8 cellular contexts compared by ENCODE assay signal in the genomic region with DNA sequence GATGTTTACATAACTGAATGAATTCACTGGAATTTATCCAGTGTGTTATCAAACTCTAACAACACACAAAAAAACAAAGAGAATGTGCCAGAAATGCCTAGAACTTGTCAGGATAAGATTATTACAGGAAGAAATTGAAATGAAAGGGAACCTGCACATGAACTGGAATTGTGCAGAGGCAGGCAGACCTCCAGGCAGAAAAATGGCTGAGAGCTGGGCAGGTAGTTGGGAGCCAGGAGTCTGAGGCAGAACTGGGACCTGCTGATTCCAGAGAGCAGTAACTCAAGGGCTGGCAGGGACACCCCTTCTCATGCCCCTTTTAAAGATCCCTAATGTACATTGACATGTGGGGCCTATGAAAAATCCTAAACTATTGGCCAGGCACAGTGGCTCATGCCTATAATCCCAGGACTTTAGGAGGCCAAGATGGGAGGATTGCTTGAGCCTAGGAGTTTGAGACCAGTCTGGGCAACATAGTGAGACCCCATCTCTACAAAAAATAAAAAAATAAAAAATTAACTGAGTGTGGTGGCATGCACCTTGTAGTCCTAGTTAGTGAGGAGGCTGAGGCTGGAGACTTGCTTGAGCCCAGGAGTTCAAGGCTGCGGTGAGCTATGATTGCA. TPM values are rescaled to one million over a fixed set of nuclear protein-coding genes. Genes with fewer than 3 reads are reported as not detected.
DNase-seq lines count a peak whose midpoint lies in the region; ATAC-seq and TF ChIP-seq lines count a peak whose summit lies in the region.

No MANE protein-coding gene starts in this region.

- POLR2A ChIA-PET in activated CD4-positive, alpha-beta T cell treated with anti-CD3 and anti-CD28 coated beads for 36 hours (lab: Charles Lee), result no interaction called here
- POLR2A ChIA-PET in activated naive CD8-positive, alpha-beta T cell treated with anti-CD3 and anti-CD28 coated beads, Interleukin-2, amount 10 ng/mL, durations not matched to agents 7 days and 5 days (lab: Charles Lee), result interaction anchor here (0.6 to 5.0 kb wide), 15 partner anchors 7 to 754 kb away, joined by 3 to 56 read pairs (median 5); partner anchors contain the start of genes SP100 and SP140L

- CTCF ChIA-PET in activated CD4-positive, alpha-beta T cell treated with anti-CD3 and anti-CD28 coated beads for 36 hours (lab: Charles Lee), result interaction anchor here (1.0 to 1.1 kb wide), 2 partner anchors 18 to 192 kb away, joined by 3 to 4 read pairs; no protein-coding TSS in a partner anchor

- peak overlapping the region; percentile 97 for H3K27ac Mint-ChIP-seq in activated CD4-positive, alpha-beta T cell treated with anti-CD3 and anti-CD28 coated beads for 36 hours
- H3K27ac Mint-ChIP-seq in activated naive CD8-positive, alpha-beta T cell treated with anti-CD3 and anti-CD28 coated beads, Interleukin-2, amount 10 ng/mL, durations not matched to agents 7 days and 5 days, result peak overlapping the region; percentile 99

- H3K27ac ChIP-seq in testis, result peak overlapping the region; percentile 66 to 85

- intact Hi-C loops in activated CD4-positive, alpha-beta T cell treated with anti-CD3 and anti-CD28 coated beads for 36 hours (cut with DNase I, micrococcal nuclease), result loop anchor here in 1 of 2 experiments (5.0 kb wide), 1 partner anchor 392 kb away; no protein-coding TSS in a partner anchor
- intact Hi-C loops in left colon (cut with DNase I, micrococcal nuclease) (no loop called here), testis (cut with DNase I; ENCODE audit: low total_unique reads) (no loop called here), mucosa of descending colon (cut with DNase I, micrococcal nuclease) (no loop called here)

- peak overlapping the region; percentile 88 for H3K4me3 Mint-ChIP-seq in activated CD4-positive, alpha-beta T cell treated with anti-CD3 and anti-CD28 coated beads for 36 hours
- H3K4me3 Mint-ChIP-seq in activated naive CD8-positive, alpha-beta T cell treated with anti-CD3 and anti-CD28 coated beads, Interleukin-2, amount 10 ng/mL, durations not matched to agents 7 days and 5 days, result peak overlapping the region; percentile 99

- no peak for DNase-seq in activated CD4-positive, alpha-beta T cell treated with anti-CD3 and anti-CD28 coated beads for 36 hours
- no peak for DNase-seq in activated CD4-positive, alpha-beta T cell treated with anti-CD3 and anti-CD28 coated beads for 4 hours
- DNase-seq in activated naive CD8-positive, alpha-beta T cell treated with anti-CD3 and anti-CD28 coated beads, Interleukin-2, amount 10 ng/mL, durations not matched to agents 7 days and 5 days, result no peak
- DNase-seq in left colon, result no peak
- no peak for DNase-seq in testis
- DNase-seq in stimulated activated CD4-positive, alpha-beta T cell treated with anti-CD3 and anti-CD28 coated beads, Interleukin-2, amount 100 ng/mL, for 24 hours, result no peak
- no peak for DNase-seq in mucosa of descending colon

- WGBS in testis, 2 donors, result 90 to 97% methylated on average over 1 of the region's 1 CpG

- no peak for TF ChIP-seq CTCF in testis (IDR thresholded peaks at IDR 0.05)
- no peak for TF ChIP-seq CTCF in mucosa of descending colon (IDR thresholded peaks at IDR 0.05)

- peaks cover 37% of the 10 kb centered on the region for H3K36me3 Mint-ChIP-seq in activated CD4-positive, alpha-beta T cell treated with anti-CD3 and anti-CD28 coated beads for 36 hours (ENCODE audit: low read depth)
- peaks cover 36% of the 10 kb centered on the region for H3K36me3 Mint-ChIP-seq in activated naive CD8-positive, alpha-beta T cell treated with anti-CD3 and anti-CD28 coated beads, Interleukin-2, amount 10 ng/mL, durations not matched to agents 7 days and 5 days

- peak overlapping the region; percentile 61 to 68 for H3K4me3 ChIP-seq in testis
- no peak overlapping the region for H3K4me3 ChIP-seq in mucosa of descending colon

- no peaks in the 10 kb centered on the region for H3K36me3 ChIP-seq in testis (ENCODE audit: low read depth, missing control alignments)
- no peaks in the 10 kb centered on the region for H3K36me3 ChIP-seq in mucosa of descending colon (ENCODE audit: low read depth)

- H3K4me1 ChIP-seq in testis (no peaks in the 10 kb centered on the region), mucosa of descending colon (ENCODE audit: low read depth) (peaks cover 11% of the 10 kb centered on the region)

- H3K9me3 Mint-ChIP-seq in activated CD4-positive, alpha-beta T cell treated with anti-CD3 and anti-CD28 coated beads for 36 hours (ENCODE audit: low read depth), result no peaks in the 10 kb centered on the region
- H3K9me3 Mint-ChIP-seq in activated naive CD8-positive, alpha-beta T cell treated with anti-CD3 and anti-CD28 coated beads, Interleukin-2, amount 10 ng/mL, durations not matched to agents 7 days and 5 days, result no peaks in the 10 kb centered on the region

- H3K4me1 Mint-ChIP-seq in activated CD4-positive, alpha-beta T cell treated with anti-CD3 and anti-CD28 coated beads for 36 hours, result peaks cover 70% of the 10 kb centered on the region
- peaks cover 57% of the 10 kb centered on the region for H3K4me1 Mint-ChIP-seq in activated naive CD8-positive, alpha-beta T cell treated with anti-CD3 and anti-CD28 coated beads, Interleukin-2, amount 10 ng/mL, durations not matched to agents 7 days and 5 days

- no peak for ATAC-seq in activated CD4-positive, alpha-beta T cell treated with anti-CD3 and anti-CD28 coated beads for 36 hours
- no peak for ATAC-seq in activated naive CD8-positive, alpha-beta T cell treated with anti-CD3 and anti-CD28 coated beads, Interleukin-2, amount 10 ng/mL, durations not matched to agents 7 days and 5 days (ENCODE audit: low read depth)
- peak; percentile 20 for ATAC-seq in left colon
- no peak for ATAC-seq in esophagus mucosa
- no peak for ATAC-seq in mucosa of descending colon

- H3K27me3 ChIP-seq in testis, result no peaks in the 10 kb centered on the region

- no peaks in the 10 kb centered on the region for H3K27me3 Mint-ChIP-seq in activated CD4-positive, alpha-beta T cell treated with anti-CD3 and anti-CD28 coated beads for 36 hours
- H3K27me3 Mint-ChIP-seq in activated naive CD8-positive, alpha-beta T cell treated with anti-CD3 and anti-CD28 coated beads, Interleukin-2, amount 10 ng/mL, durations not matched to agents 7 days and 5 days, result no peaks in the 10 kb centered on the region

- H3K9me3 ChIP-seq in testis (no peaks in the 10 kb centered on the region), mucosa of descending colon (no peaks in the 10 kb centered on the region)

- no peak for TF ChIP-seq POLR2A in testis (IDR thresholded peaks at IDR 0.05)

RNA-seq across cellular contexts. Expression of gene SP110, which starts 0.7 kb away (rescaled TPM):
- 100 to 1,000 TPM in 1 of 2 experiments, 10 to 100 TPM in 1; 96.2 to 111 TPM for total RNA-seq in activated CD4-positive, alpha-beta T cell treated with anti-CD3 and anti-CD28 coated beads for 36 hours
- 100 to 1,000 TPM; 153 to 158 TPM for total RNA-seq in activated naive CD8-positive, alpha-beta T cell treated with anti-CD3 and anti-CD28 coated beads, Interleukin-2, amount 10 ng/mL, durations not matched to agents 7 days and 5 days
- total RNA-seq in left colon (10 to 100 TPM; 16.2 to 21.5 TPM), testis (10 to 100 TPM; 15.3 to 17.7 TPM), esophagus mucosa (9.1 TPM), mucosa of descending colon (10 to 100 TPM; 17.4 to 23.0 (median 22.9) TPM)
- polyA plus RNA-seq in testis (ENCODE audit: insufficient read depth, low read depth, low replicate concordance), result 7.5 TPM

RNA-seq across cellular contexts. Expression of gene SP140, which starts 5.1 kb away (rescaled TPM):
- 10 to 100 TPM; 71.3 to 84.2 TPM for total RNA-seq in activated CD4-positive, alpha-beta T cell treated with anti-CD3 and anti-CD28 coated beads for 36 hours
- 10 to 100 TPM; 58.7 to 61.4 TPM for total RNA-seq in activated naive CD8-positive, alpha-beta T cell treated with anti-CD3 and anti-CD28 coated beads, Interleukin-2, amount 10 ng/mL, durations not matched to agents 7 days and 5 days
- total RNA-seq in left colon, result 1 to 10 TPM; 1.1 to 2.6 TPM
- total RNA-seq in testis, result 1 to 10 TPM; 2.0 to 7.2 TPM
- polyA plus RNA-seq in testis (ENCODE audit: insufficient read depth, low read depth, low replicate concordance), result 4.8 TPM
- 0.96 TPM for total RNA-seq in esophagus mucosa
- total RNA-seq in mucosa of descending colon, result 1 to 10 TPM; 3.1 to 4.9 (median 3.7) TPM

Comparison
In these comparisons a context has a peak if more than half of its experiments do, and no peak if none do; other contexts are left out.
1. RNA of gene SP140, which starts 5.1 kb away (total RNA-seq): 71.3 to 84.2 TPM in activated CD4-positive, alpha-beta T cell treated with anti-CD3 and anti-CD28 coated beads for 36 hours and 58.7 to 61.4 TPM in activated naive CD8-positive, alpha-beta T cell treated with anti-CD3 and anti-CD28 coated beads, Interleukin-2, amount 10 ng/mL, durations not matched to agents 7 days and 5 days; 2.0 to 7.2 TPM in testis, 3.1 to 4.9 TPM in mucosa of descending colon, 1.1 to 2.6 TPM in left colon and 0.96 TPM in esophagus mucosa (single experiment); every median in the first group is over 4 times any median in the second.